21 cellular contexts compared by ENCODE assay signal in the genomic region with DNA sequence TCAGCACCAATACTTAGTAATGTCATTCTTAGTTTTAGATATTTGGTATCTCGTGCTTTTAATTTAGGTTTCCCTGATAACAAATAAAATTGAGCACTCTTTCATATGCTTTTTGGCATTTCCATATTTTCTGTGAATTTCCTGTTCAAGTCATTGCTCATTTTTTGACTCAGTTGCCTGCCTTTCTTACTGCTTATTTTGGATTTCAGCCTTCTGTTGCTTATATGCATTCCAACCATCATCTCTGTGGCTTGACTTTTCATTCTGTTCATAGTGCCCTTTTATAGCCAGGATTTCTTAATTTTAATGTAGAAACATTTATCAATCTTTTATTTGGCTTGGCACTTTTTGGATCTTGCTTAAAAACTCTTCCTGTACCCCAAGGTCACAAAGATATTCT. TPM values are rescaled to one million over a fixed set of nuclear protein-coding genes. Genes with fewer than 3 reads are reported as not detected.
DNase-seq lines count a peak whose midpoint lies in the region; ATAC-seq and TF ChIP-seq lines count a peak whose summit lies in the region.
"Had no signal": no experiment of that assay in that cellular context is flagged by ENCODE, and none has a peak within 500 bp of the region (broad histone marks: within the 10 kb centered on the region; RNA-seq: fewer than 3 reads in every experiment).

No MANE protein-coding gene starts in this region.

- H3K4me3 ChIP-seq in ascending aorta (no peak overlapping the region), fibroblast of pulmonary artery (replicated peaks; ENCODE audit: low read depth, low read length) (no peak overlapping the region), tibial artery (no peak overlapping the region)
- H3K4me3 ChIP-seq: GM23338 had no signal

- intact Hi-C loops in ascending aorta (cut with DNase I) = loop anchor here (1.0 kb wide), 1 partner anchor 37 kb away; a partner anchor contains a TSS
- intact Hi-C loops in tibial artery (cut with DNase I; ENCODE audit: low total_unique reads) = no loop called here

- H3K4me3 Mint-ChIP-seq in progenitor cell of endocrine pancreas (ENCODE audit: low read depth) (no peak overlapping the region), T-cell (no peak overlapping the region)
- H3K4me3 Mint-ChIP-seq: GM23338 had no signal

- H3K27me3 Mint-ChIP-seq in progenitor cell of endocrine pancreas (peaks cover 15% of the 10 kb centered on the region), T-cell (peaks cover 0 to 2% of the 10 kb centered on the region in 2 donors)

- H3K9me3 Mint-ChIP-seq in progenitor cell of endocrine pancreas (ENCODE audit: low read depth) (no peaks in the 10 kb centered on the region), T-cell (no peaks in the 10 kb centered on the region)
- H3K9me3 Mint-ChIP-seq: GM23338 had no signal

- H3K9me3 ChIP-seq in ascending aorta = no peaks in the 10 kb centered on the region
- no peaks in the 10 kb centered on the region for H3K9me3 ChIP-seq in tibial artery

- POLR2A ChIA-PET in T-cell (lab: Charles Lee) = no interaction called here

- H3K4me1 ChIP-seq in ascending aorta (peaks cover 19 to 29% of the 10 kb centered on the region in 2 donors), tibial artery (peaks cover 0 to 44% (median 21%) of the 10 kb centered on the region in 4 donors)

- H3K27ac ChIP-seq in ascending aorta (peak overlapping the region; percentile 14 to 45), tibial artery (peak overlapping the region; percentile 19 to 37)
- H3K27ac ChIP-seq: C4-2B, HL-60 had no signal

- peak; percentile 45 for DNase-seq in EH (ENCODE audit: low read depth)
- DNase-seq in ascending aorta (ENCODE audit: low spot score in 2 of 2) = no peak
- DNase-seq in fibroblast of pulmonary artery (ENCODE audit: low read depth) = peak; percentile 53
- no peak for DNase-seq in tibial artery
- no peak for DNase-seq in progenitor cell of endocrine pancreas (ENCODE audit: low spot score, unreplicated experiment)
- no peak for DNase-seq in T-cell
- DNase-seq: ACHN, AML-193, DMS79 treated with DMSO at 0.1 percent for 48 hours, HCEC 1CT, IMR-90, NCI-H1417 treated with DMSO at 0.1 percent for 48 hours, NCI-H187 treated with DMSO at 0.1 percent for 48 hours, NCI-H226, NCI-H524, NCI-H82, OCI-M1 had no signal

- H3K36me3 Mint-ChIP-seq in progenitor cell of endocrine pancreas (ENCODE audit: insufficient read depth) = no peaks in the 10 kb centered on the region
- H3K36me3 Mint-ChIP-seq in T-cell = no peaks in the 10 kb centered on the region

- no peak for ATAC-seq in GM18870 (IDR thresholded peaks at IDR 0.05; ENCODE audit: unreplicated experiment)
- ATAC-seq in T-cell (replicated peaks in 1 of 4) = no peak

- H3K27ac Mint-ChIP-seq in progenitor cell of endocrine pancreas = no peak overlapping the region
- no peak overlapping the region for H3K27ac Mint-ChIP-seq in T-cell

- H3K4me1 Mint-ChIP-seq in progenitor cell of endocrine pancreas (ENCODE audit: low read depth) = peaks cover 2% of the 10 kb centered on the region
- H3K4me1 Mint-ChIP-seq in T-cell = peaks cover 4 to 10% (median 6%) of the 10 kb centered on the region in 3 donors

- CTCF ChIA-PET in T-cell (lab: Charles Lee) = no interaction called here

- TF ChIP-seq CTCF in ascending aorta (IDR thresholded peaks at IDR 0.05) = no peak
- TF ChIP-seq CTCF in fibroblast of pulmonary artery (IDR thresholded peaks at IDR 0.05; ENCODE audit: low read length, missing control alignments) = no peak
- no peak for TF ChIP-seq CTCF in tibial artery (IDR thresholded peaks at IDR 0.05)
- TF ChIP-seq CTCF in progenitor cell of endocrine pancreas (IDR thresholded peaks at IDR 0.05; ENCODE audit: unreplicated experiment) = no peak

- H3K36me3 ChIP-seq in ascending aorta = no peaks in the 10 kb centered on the region
- no peaks in the 10 kb centered on the region for H3K36me3 ChIP-seq in tibial artery

- H3K27me3 ChIP-seq in ascending aorta (no peaks in the 10 kb centered on the region), tibial artery (no peaks in the 10 kb centered on the region)

RNA-seq across cellular contexts. Expression of a gene that starts 14.5 kb away (rescaled TPM):
- total RNA-seq in ascending aorta (11.9 TPM), progenitor cell of endocrine pancreas (42.3 TPM in 2 replicates), T-cell (1 to 10 TPM; 3.3 to 8.6 (median 6.9) TPM)

RNA-seq across cellular contexts. Expression of a gene that starts 37.0 kb away (rescaled TPM):
- total RNA-seq in ascending aorta (181 TPM), progenitor cell of endocrine pancreas (106 and 114 TPM in 2 replicates), T-cell (10 to 100 TPM; 35.0 to 78.7 (median 71.2) TPM)

Comparison
In these comparisons a context has a peak if more than half of its experiments do, and no peak if none do; other contexts are left out.
1. DNase-seq: peak in EH (single experiment) and fibroblast of pulmonary artery (single experiment); none in ascending aorta (0 of 2), tibial artery (0 of 2), progenitor cell of endocrine pancreas (single experiment) and T-cell (0 of 34).